14 cellular contexts compared by ENCODE assay signal in the genomic region with DNA sequence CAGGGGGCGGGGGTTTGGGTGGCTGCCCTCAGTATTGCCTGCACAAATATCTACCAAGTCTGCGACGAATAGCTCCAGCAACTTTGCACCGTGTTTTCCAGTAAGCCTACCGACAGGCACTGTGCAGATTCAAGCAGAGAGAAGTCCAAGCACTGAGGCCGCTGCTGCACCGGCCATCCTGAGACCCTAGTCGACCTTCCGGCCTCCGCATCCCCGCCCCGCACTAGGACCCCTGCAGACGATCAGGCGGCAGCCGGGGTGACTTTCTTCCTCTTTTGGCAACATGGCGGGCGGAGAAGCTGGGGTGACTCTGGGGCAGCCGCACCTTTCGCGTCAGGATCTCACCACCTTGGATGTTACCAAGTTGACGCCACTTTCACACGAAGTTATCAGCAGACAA. TPM values are rescaled to one million over a fixed set of nuclear protein-coding genes. Genes with fewer than 3 reads are reported as not detected.
A peak's percentile ranks its signal among the peaks of the same experiment; 100 is the strongest.
DNase-seq lines count a peak whose midpoint lies in the region; ATAC-seq, FAIRE-seq and TF ChIP-seq lines count a peak whose summit lies in the region.
"Had no signal": no experiment of that assay in that cellular context is flagged by ENCODE, and none has a peak within 500 bp of the region (broad histone marks: within the 10 kb centered on the region; RNA-seq: fewer than 3 reads in every experiment).

A gene (plus strand): TSS at position 271 of the 400 bp plus-strand sequence. CDS start 13 bp downstream, at position 284.

- no peak for TF ChIP-seq RAD21 in K562 (CRISPR knock-in tag; conservative IDR thresholded peaks at IDR 0.05 in 1 of 2, IDR thresholded peaks at IDR 0.05 in 1 of 2)

- H3K27me3 ChIP-seq in K562 (ENCODE audit: control insufficient read depth in 2 of 2, insufficient read depth in 2 of 2, low read length in 2 of 2) (no peaks in the 10 kb centered on the region), mononuclear cell (ENCODE audit: insufficient read depth, low read length) (no peaks in the 10 kb centered on the region), testis (no peaks in the 10 kb centered on the region), prostate gland (replicated peaks; ENCODE audit: insufficient read depth) (no peaks in the 10 kb centered on the region)
- H3K27me3 ChIP-seq: BLaER1 had no signal

- BruUV-seq in K562 (replicated peaks; lab: Mats Ljungman, UMichigan), result no TSS peak

- FAIRE-seq in K562 (lab: Jason Lieb, UNC), result no peak
- FAIRE-seq: HepG2 had no signal

- no peak for TF ChIP-seq EP300 in K562 (IDR thresholded peaks at IDR 0.05; ENCODE audit: low read length)

- H3K9ac ChIP-seq in K562 (ENCODE audit: insufficient read depth in 1 of 2, low read depth in 2 of 2, low read length in 2 of 2), result no peak within 1 kb of the TSS
- H3K9ac ChIP-seq: BLaER1 had no signal

- POLR2A ChIA-PET in K562 (lab: Yijun Ruan, JAX), result no interaction called here

- peak within 1 kb of the TSS; percentile 24; the same call in 1 of the 2 replicates for H2AFZ ChIP-seq in K562 (ENCODE audit: low read depth, low read length)
- H2AFZ ChIP-seq: GM23338 had no signal

- no peaks in the 10 kb centered on the region for H3K36me3 ChIP-seq in K562 (ENCODE audit: control insufficient read depth, insufficient read depth, low read length)
- H3K36me3 ChIP-seq in testis (ENCODE audit: low read depth, missing control alignments), result no peaks in the 10 kb centered on the region
- H3K36me3 ChIP-seq in prostate gland, result no peaks in the 10 kb centered on the region
- H3K36me3 ChIP-seq: BLaER1 had no signal

- peaks cover 16% of the 10 kb centered on the region for H3K27me3 Mint-ChIP-seq in activated naive CD4-positive, alpha-beta T cell treated with anti-CD3 and anti-CD28 coated beads, Interleukin-2, amount 50 U/mL, for 24 hours

- H3K4me3 Mint-ChIP-seq in activated naive CD4-positive, alpha-beta T cell treated with anti-CD3 and anti-CD28 coated beads, Interleukin-2, amount 50 U/mL, for 24 hours, result no peak within 1 kb of the TSS
- H3K4me3 Mint-ChIP-seq: GM23338, H9 had no signal

- H3K4me1 ChIP-seq in K562 (replicated peaks in 1 of 2; ENCODE audit: control insufficient read depth in 2 of 2, insufficient read depth in 2 of 2, low read length in 2 of 2) (peaks cover 0 to 4% of the 10 kb centered on the region in 2 experiments; a peak in 1 of 5 replicates), mononuclear cell (ENCODE audit: insufficient read depth, low read length) (no peaks in the 10 kb centered on the region), testis (no peaks in the 10 kb centered on the region), prostate gland (replicated peaks) (no peaks in the 10 kb centered on the region)
- H3K4me1 ChIP-seq: BLaER1 had no signal

- no peak within 1 kb of the TSS for H3K4me3 ChIP-seq in K562
- H3K4me3 ChIP-seq in mononuclear cell (ENCODE audit: low read length), result no peak within 1 kb of the TSS
- peak within 1 kb of the TSS; percentile 31 to 50 for H3K4me3 ChIP-seq in testis
- H3K4me3 ChIP-seq in prostate gland, result no peak within 1 kb of the TSS
- H3K4me3 ChIP-seq: BLaER1, GM23338 had no signal

- H3K9me3 Mint-ChIP-seq in activated naive CD4-positive, alpha-beta T cell treated with anti-CD3 and anti-CD28 coated beads, Interleukin-2, amount 50 U/mL, for 24 hours, result no peaks in the 10 kb centered on the region
- no peaks in the 10 kb centered on the region for H3K9me3 Mint-ChIP-seq in activated naive CD4-positive, alpha-beta T cell treated with anti-CD3 and anti-CD28 coated beads, Interleukin-2, amount 50 U/mL, for 72 hours
- H3K9me3 Mint-ChIP-seq: GM23338, H9 had no signal

- WGBS in K562 (ENCODE audit: insufficient coverage, low coverage, missing lambda C conversion rate), result 16% methylated on average over 5 of the region's 22 CpGs
- WGBS in testis, 2 donors, result 69 to 83% methylated on average over 18 to 22 of the region's 22 CpGs
- WGBS in prostate gland, result 95% methylated on average over 22 of the region's 22 CpGs

- no peaks in the 10 kb centered on the region for H3K79me2 ChIP-seq in K562 (ENCODE audit: control insufficient read depth, insufficient read depth, low read length)

- no peak for ATAC-seq in activated naive CD4-positive, alpha-beta T cell treated with anti-CD3 and anti-CD28 coated beads, Interleukin-2, amount 50 U/mL, for 72 hours
- ATAC-seq in K562, result no peak
- ATAC-seq: GM23338, HepG2 had no signal

- no peak for DNase-seq in activated naive CD4-positive, alpha-beta T cell treated with anti-CD3 and anti-CD28 coated beads, Interleukin-2, amount 50 U/mL, for 72 hours (ENCODE audit: low spot score in 2 of 2)
- no peak for DNase-seq in K562 (ENCODE audit: extremely low read depth in 1 of 4, low spot score in 3 of 4)
- peak; percentile 76 for DNase-seq in testis
- no peak for DNase-seq in prostate gland (ENCODE audit: low spot score)
- DNase-seq in head of caudate nucleus, result no peak
- no peak for DNase-seq in NCI-H1048 (lab: John Stamatoyannopoulos, UW)
- DNase-seq: AML-193, H9 had no signal

- TF ChIP-seq POLR2A in K562 (conservative IDR thresholded peaks at IDR 0.05) (no peak), testis (IDR thresholded peaks at IDR 0.05) (no peak), prostate gland (IDR thresholded peaks at IDR 0.05) (no peak)

- H3K36me3 Mint-ChIP-seq in activated naive CD4-positive, alpha-beta T cell treated with anti-CD3 and anti-CD28 coated beads, Interleukin-2, amount 50 U/mL, for 24 hours, result no peaks in the 10 kb centered on the region
- H3K36me3 Mint-ChIP-seq in activated naive CD4-positive, alpha-beta T cell treated with anti-CD3 and anti-CD28 coated beads, Interleukin-2, amount 50 U/mL, for 72 hours, result no peaks in the 10 kb centered on the region

- in situ Hi-C loops in K562 (cut with MboI), result no loop called here

- no peak within 1 kb of the TSS for H3K27ac ChIP-seq in K562 (ENCODE audit: extremely low read depth, low read depth, low read length)
- H3K27ac ChIP-seq in testis, result peak within 1 kb of the TSS; percentile 29 to 31
- no peak within 1 kb of the TSS for H3K27ac ChIP-seq in prostate gland
- H3K27ac ChIP-seq: 22Rv1, BLaER1 had no signal

- CTCF ChIA-PET in K562 (lab: Yijun Ruan, JAX; ENCODE audit: low intra/inter-chr PET ratio), result no interaction called here

- H3K27ac Mint-ChIP-seq in activated naive CD4-positive, alpha-beta T cell treated with anti-CD3 and anti-CD28 coated beads, Interleukin-2, amount 50 U/mL, for 24 hours, result peak within 1 kb of the TSS; percentile 2
- H3K27ac Mint-ChIP-seq in activated naive CD4-positive, alpha-beta T cell treated with anti-CD3 and anti-CD28 coated beads, Interleukin-2, amount 50 U/mL, for 72 hours, result no peak within 1 kb of the TSS
- H3K27ac Mint-ChIP-seq: GM23338, H9 had no signal

- H3K4me2 ChIP-seq in K562 (ENCODE audit: insufficient read depth, low read length), result no peak within 1 kb of the TSS
- H3K4me2 ChIP-seq: BLaER1, GM23338 had no signal

- intact Hi-C loops in K562 (cut with micrococcal nuclease) (no loop called here), testis (cut with DNase I; ENCODE audit: low total_unique reads) (no loop called here), prostate gland (cut with DNase I) (no loop called here), head of caudate nucleus (cut with DNase I) (no loop called here)

- no peaks in the 10 kb centered on the region for H3K9me1 ChIP-seq in K562 (ENCODE audit: control insufficient read depth, insufficient read depth, low read length)

- H3K9me3 ChIP-seq in K562 (replicated peaks; ENCODE audit: control insufficient read depth, insufficient read depth, low read depth, low read length) (no peaks in the 10 kb centered on the region), mononuclear cell (ENCODE audit: low read depth, low read length) (no peaks in the 10 kb centered on the region), testis (no peaks in the 10 kb centered on the region), prostate gland (no peaks in the 10 kb centered on the region)
- H3K9me3 ChIP-seq: BLaER1 had no signal

- no peaks in the 10 kb centered on the region for H3K4me1 Mint-ChIP-seq in activated naive CD4-positive, alpha-beta T cell treated with anti-CD3 and anti-CD28 coated beads, Interleukin-2, amount 50 U/mL, for 24 hours
- H3K4me1 Mint-ChIP-seq: GM23338, H9 had no signal

- no peaks in the 10 kb centered on the region for H4K20me1 ChIP-seq in K562 (replicated peaks; ENCODE audit: control insufficient read depth, insufficient read depth, low read length)
- H4K20me1 ChIP-seq: BLaER1 had no signal

- TF ChIP-seq CTCF in K562 (IDR thresholded peaks at IDR 0.05 in 2 of 3, conservative IDR thresholded peaks at IDR 0.05 in 1 of 3; ENCODE audit: insufficient read depth in 2 of 3, low read depth in 1 of 3, low read length in 3 of 3) (no peak), testis (IDR thresholded peaks at IDR 0.05) (no peak), prostate gland (IDR thresholded peaks at IDR 0.05) (no peak)

TF ChIP-seq in K562, 482 proteins besides CTCF, POLR2A, EP300 and RAD21 (continues in another document):
- no peak for TF ChIP-seq ZNF24 (IDR thresholded peaks at IDR 0.05)

RNA-seq across cellular contexts. Expression of the gene that starts here (rescaled TPM):
- under 1 TPM; 0.30 to 0.49 TPM for total RNA-seq in activated naive CD4-positive, alpha-beta T cell treated with anti-CD3 and anti-CD28 coated beads, Interleukin-2, amount 50 U/mL, for 72 hours
- 0.97 and 2.5 TPM in 2 replicates for total RNA-seq in K562 (2011; cell fraction: chromatin; rRNA removed; ENCODE audit: low replicate concordance)
- total RNA-seq in K562 (2011; cell fraction: nucleolus; rRNA removed), result 0.39 and 0.83 TPM in 2 replicates
- total RNA-seq in K562 (2011; cell fraction: nucleoplasm; rRNA removed), result 0.73 and 1.7 TPM in 2 replicates
- total RNA-seq in K562 (2014; rRNA removed) (2.3 and 2.9 TPM in 2 replicates), K562 (2014; rRNA removed; fragmentation: Illumina TruSeq; extraction: Trizol) (5.1 and 6.0 TPM in 2 replicates), K562 (2015; rRNA removed; fragmentation: Illumina TruSeq; extraction: Trizol) (1.3 and 2.1 TPM in 2 replicates), K562 (2021) (0.64 and 1.3 TPM in 2 replicates), mononuclear cell (19.1 TPM), testis (1 to 10 TPM; 2.1 to 3.9 TPM), prostate gland (1 to 10 TPM in 1 of 2 donors, under 1 TPM in 1; 0.36 to 1.1 TPM)
- polyA plus RNA-seq in K562 (2011; rRNA removed) (2.0 and 2.4 TPM in 2 replicates), K562 (2014; fragmentation: Illumina TruSeq; extraction: Trizol) (2.1 and 2.8 TPM in 2 replicates), K562 (2014; fragmentation: Nextera tagmentation; extraction: Ambion mirVana) (under 1 TPM; 0.45 to 0.73 TPM), K562 (2014; rRNA removed) (1.5 TPM in 2 replicates), testis (ENCODE audit: insufficient read depth, low read depth, low replicate concordance) (4.1 TPM)
- polyA plus RNA-seq in K562 (2011; cell fraction: cytosol; rRNA removed), result 0.19 and 0.71 TPM in 2 replicates
- polyA plus RNA-seq in K562 (2011; cell fraction: nucleus; rRNA removed), result 0.43 and 0.84 TPM in 2 replicates
- polyA plus RNA-seq in K562 (2012), result 1.6 and 2.8 TPM in 2 replicates
- 5.1 and 8.2 TPM in 2 replicates for polyA minus RNA-seq in K562 (2011; rRNA and poly(A)+ RNA removed)
- polyA minus RNA-seq in K562 (2011; cell fraction: cytosol; rRNA and poly(A)+ RNA removed), result 3.1 and 5.6 TPM in 2 replicates
- 0.22 TPM in 1 of 2 replicates, not detected in the other for polyA minus RNA-seq in K562 (2011; cell fraction: nucleus; rRNA and poly(A)+ RNA removed)

Comparison
In these comparisons a context has a peak if more than half of its experiments do, and no peak if none do; other contexts are left out.
1. H3K27ac ChIP-seq: peak in testis (2 of 2); none in K562 (single experiment) and prostate gland (0 of 2).
2. H3K4me3 ChIP-seq: peak in testis (2 of 2); none in K562 (single experiment), mononuclear cell (single experiment) and prostate gland (0 of 2).